Comparison of ENCODE assay signal across 8 cellular contexts in the genomic region with DNA sequence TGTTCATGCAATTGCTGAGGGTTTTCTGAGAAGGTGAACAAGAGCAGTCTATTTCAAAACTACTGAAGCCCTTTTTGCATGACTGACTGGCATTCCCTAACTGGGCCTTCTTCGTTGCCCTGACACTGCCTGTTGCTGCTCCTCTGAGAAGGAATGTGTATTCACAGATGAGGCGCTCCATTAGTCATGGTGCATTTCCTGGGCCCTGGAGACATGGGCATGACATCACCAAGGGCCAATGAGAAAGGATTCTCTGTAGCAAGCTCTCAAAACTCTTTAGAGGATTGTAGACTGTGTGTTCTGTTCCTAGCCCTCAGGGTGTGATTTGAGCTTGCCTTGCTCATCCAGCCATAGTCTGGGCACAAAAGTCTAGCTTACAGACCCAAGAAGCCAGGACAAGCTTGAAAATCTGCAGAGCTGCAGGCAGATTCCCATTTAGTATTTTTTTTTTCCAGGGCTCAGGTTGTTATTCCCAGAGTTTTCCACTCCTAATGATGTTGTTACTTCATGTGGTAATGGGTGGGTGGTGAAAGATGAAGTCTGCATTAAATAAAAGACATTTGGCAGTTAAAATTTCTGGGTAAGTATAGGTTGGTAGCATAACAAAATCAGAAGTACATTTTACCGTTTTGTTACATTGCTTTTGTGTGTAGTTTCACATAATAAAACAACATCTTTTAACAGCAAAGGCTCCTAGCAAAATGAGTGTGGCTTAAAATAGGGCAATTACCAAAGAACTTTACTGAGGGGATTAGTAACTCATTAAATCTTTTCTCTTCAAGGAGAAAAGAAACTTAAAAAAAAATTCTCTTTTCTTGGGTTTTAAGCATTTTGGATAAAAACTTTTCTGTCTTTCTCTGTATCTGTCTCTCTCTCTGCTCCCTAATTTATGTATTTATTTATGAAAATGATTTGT.
DNase-seq lines count a peak whose midpoint lies in the region; ATAC-seq and TF ChIP-seq lines count a peak whose summit lies in the region.

No MANE protein-coding gene starts in this region.

- no peaks in the 10 kb centered on the region for H3K36me3 Mint-ChIP-seq in activated T-helper 17 cell treated with anti-CD3 and anti-CD28 coated beads, Interleukin-2, amount 50 U/mL, for 72 hours (ENCODE audit: low read depth)

- no peaks in the 10 kb centered on the region for H3K9me3 Mint-ChIP-seq in activated T-helper 17 cell treated with anti-CD3 and anti-CD28 coated beads, Interleukin-2, amount 50 U/mL, for 72 hours

- H3K4me1 Mint-ChIP-seq in activated T-helper 17 cell treated with anti-CD3 and anti-CD28 coated beads, Interleukin-2, amount 50 U/mL, for 72 hours = peaks cover 13% of the 10 kb centered on the region

- H3K27ac Mint-ChIP-seq in activated T-helper 17 cell treated with anti-CD3 and anti-CD28 coated beads, Interleukin-2, amount 50 U/mL, for 72 hours = no peak overlapping the region

- H3K9ac ChIP-seq in rectal smooth muscle tissue (ENCODE audit: low read length) = no peak overlapping the region

- H3K9me3 ChIP-seq in cardiac muscle cell (ENCODE audit: low read depth) = no peaks in the 10 kb centered on the region

- peak in 9 of 14 donors; percentile 23 to 78 (median 42) for DNase-seq in C1 segment of cervical spinal cord (lab: John Stamatoyannopoulos, UW)
- DNase-seq in cardiac muscle cell (ENCODE audit: low read depth in 1 of 2, low spot score in 1 of 2) = peak; percentile 81 to 89
- no peak for DNase-seq in SKM-1 treated with dmso at 0.1 percent for 144 hours (lab: John Stamatoyannopoulos, UW; ENCODE audit: unreplicated experiment)

- no peak for TF ChIP-seq CTCF in cardiac muscle cell (IDR thresholded peaks at IDR 0.05; ENCODE audit: low read depth, low read length)

- no peaks in the 10 kb centered on the region for H3K36me3 ChIP-seq in cardiac muscle cell
- H3K36me3 ChIP-seq in rectal smooth muscle tissue (ENCODE audit: control insufficient read depth, insufficient read depth, low read length) = no peaks in the 10 kb centered on the region

- ATAC-seq in HG02610 (IDR thresholded peaks at IDR 0.05; ENCODE audit: unreplicated experiment) (peak; percentile 54), GM19035 (IDR thresholded peaks at IDR 0.05; ENCODE audit: unreplicated experiment) (no peak), HG03442 (IDR thresholded peaks at IDR 0.05; ENCODE audit: unreplicated experiment) (no peak)
- ATAC-seq in activated T-helper 17 cell treated with anti-CD3 and anti-CD28 coated beads, Interleukin-2, amount 50 U/mL, for 72 hours (replicated peaks) = peak; percentile 92

- no peaks in the 10 kb centered on the region for H3K27me3 Mint-ChIP-seq in activated T-helper 17 cell treated with anti-CD3 and anti-CD28 coated beads, Interleukin-2, amount 50 U/mL, for 72 hours

- H3K27ac ChIP-seq in cardiac muscle cell (peak overlapping the region; percentile 70), rectal smooth muscle tissue (ENCODE audit: low read depth, low read length) (peak overlapping the region; percentile 82)

- H3K4me3 Mint-ChIP-seq in activated T-helper 17 cell treated with anti-CD3 and anti-CD28 coated beads, Interleukin-2, amount 50 U/mL, for 72 hours = no peak overlapping the region

- H3K4me1 ChIP-seq in cardiac muscle cell (ENCODE audit: low read depth) (peaks cover 20% of the 10 kb centered on the region), rectal smooth muscle tissue (ENCODE audit: control insufficient read depth, insufficient read depth, low read length) (peaks cover 24% of the 10 kb centered on the region)

- no peaks in the 10 kb centered on the region for H3K27me3 ChIP-seq in cardiac muscle cell
- no peaks in the 10 kb centered on the region for H3K27me3 ChIP-seq in rectal smooth muscle tissue (ENCODE audit: control insufficient read depth, insufficient read depth, low read length)

- H3K4me3 ChIP-seq in cardiac muscle cell (no peak overlapping the region), rectal smooth muscle tissue (ENCODE audit: low read length) (no peak overlapping the region)

Comparison
In these comparisons a context has a peak if more than half of its experiments do, and no peak if none do; other contexts are left out.
1. ATAC-seq: peak in HG02610 (single experiment) and activated T-helper 17 cell treated with anti-CD3 and anti-CD28 coated beads, Interleukin-2, amount 50 U/mL, for 72 hours (single experiment); none in GM19035 (single experiment) and HG03442 (single experiment).